8 cellular contexts compared by ENCODE assay signal in the genomic region with DNA sequence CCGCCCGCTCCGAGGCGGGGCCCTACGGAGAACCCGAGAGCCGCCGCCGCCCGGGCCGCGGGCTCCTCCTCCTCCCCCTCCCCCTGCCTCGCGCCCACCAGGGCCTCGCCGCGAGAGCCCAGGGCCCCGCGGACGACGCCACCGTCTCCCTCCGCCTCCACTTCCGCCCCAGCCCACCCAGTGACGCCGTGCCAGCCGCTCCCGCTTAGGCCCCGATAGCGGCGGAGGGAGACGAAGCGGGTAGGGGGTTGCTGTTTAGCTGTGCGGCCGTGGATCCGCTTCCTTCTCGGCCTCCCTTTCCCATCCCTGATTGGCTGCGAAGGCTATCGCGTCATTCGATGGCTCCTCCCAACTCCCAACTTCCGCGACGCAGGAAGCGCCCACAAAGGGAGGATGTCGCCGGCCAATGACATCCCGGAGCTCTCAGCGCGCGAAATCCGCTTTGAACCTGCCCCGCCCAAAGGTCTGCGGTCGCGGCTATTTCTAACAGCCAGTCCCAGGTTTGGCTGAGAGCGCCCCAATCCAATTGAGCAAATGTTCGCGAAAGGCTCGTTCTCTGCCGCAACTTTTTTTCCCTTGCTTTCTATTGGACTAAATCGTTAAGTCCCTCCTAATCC. TPM values are rescaled to one million over a fixed set of nuclear protein-coding genes. Genes with fewer than 3 reads are reported as not detected.
A peak's percentile ranks its signal among the peaks of the same experiment; 100 is the strongest.
DNase-seq lines count a peak whose midpoint lies in the region; ATAC-seq, FAIRE-seq and TF ChIP-seq lines count a peak whose summit lies in the region.

Gene FAM76B (minus strand): TSS at position 277 of the 617 bp plus-strand sequence. CDS start 304 bp downstream, outside the sequence.

- peak; percentile 65 for ATAC-seq in HG02852 (IDR thresholded peaks at IDR 0.05; ENCODE audit: unreplicated experiment)
- peak; percentile 94 to 96 (median 95) for ATAC-seq in heart left ventricle

- H3K4me3 Mint-ChIP-seq in type B pancreatic cell, result peak within 1 kb of the TSS; percentile 100

- peaks cover 33% of the 10 kb centered on the region for H3K4me1 Mint-ChIP-seq in type B pancreatic cell (ENCODE audit: unreplicated experiment)

- H3K36me3 ChIP-seq in adrenal gland (replicated peaks in 1 of 2), result peaks cover 0 to 30% of the 10 kb centered on the region in 2 donors
- H3K36me3 ChIP-seq in heart left ventricle, result peaks cover 0 to 35% (median 29%) of the 10 kb centered on the region in 9 donors

- H3K9me3 ChIP-seq in adrenal gland (replicated peaks in 1 of 3) (no peaks in the 10 kb centered on the region), heart left ventricle (no peaks in the 10 kb centered on the region)

- FAIRE-seq in GM12892 (lab: Jason Lieb, UNC), result peak; percentile 100

- H3K36me3 Mint-ChIP-seq in type B pancreatic cell, result peaks cover 14% of the 10 kb centered on the region

- no peaks in the 10 kb centered on the region for H3K27me3 Mint-ChIP-seq in type B pancreatic cell

- peak; percentile 72 for DNase-seq in GM12892 (ENCODE audit: insufficient read length)
- DNase-seq in NCI-H146 (lab: John Stamatoyannopoulos, UW), result peak; percentile 99
- peak; percentile 96 to 100 (median 96) for DNase-seq in T-helper 1 cell
- DNase-seq in adrenal gland, result peak; percentile 96 to 99 (median 98)
- peak; percentile 97 to 98 (median 98) for DNase-seq in heart left ventricle
- peak; percentile 99 for DNase-seq in pons (ENCODE audit: low spot score)
- peak; percentile 96 for DNase-seq in type B pancreatic cell (ENCODE audit: extremely low spot score, unreplicated experiment)

- H3K4me1 ChIP-seq in adrenal gland (replicated peaks in 1 of 2) (peaks cover 9 to 27% of the 10 kb centered on the region in 2 donors), heart left ventricle (peaks cover 3 to 31% (median 23%) of the 10 kb centered on the region in 12 donors)

- H3K4me3 ChIP-seq in adrenal gland (peak within 1 kb of the TSS; percentile 81 to 95 (median 92)), heart left ventricle (peak within 1 kb of the TSS; percentile 55 to 95 (median 83))

- H3K27me3 ChIP-seq in adrenal gland (no peaks in the 10 kb centered on the region), heart left ventricle (no peaks in the 10 kb centered on the region)

- peak; percentile 75 for TF ChIP-seq POLR2A in GM12892 (IDR thresholded peaks at IDR 0.05; ENCODE audit: low read depth, low read length)
- TF ChIP-seq POLR2A in adrenal gland (IDR thresholded peaks at IDR 0.05), result peak; percentile 87 to 88
- TF ChIP-seq POLR2A in heart left ventricle (IDR thresholded peaks at IDR 0.05), result peak in 1 of 2 donors; percentile 87

- H3K9me3 Mint-ChIP-seq in type B pancreatic cell, result no peaks in the 10 kb centered on the region

- H3K27ac Mint-ChIP-seq in type B pancreatic cell, result peak within 1 kb of the TSS; percentile 100

- H3K27ac ChIP-seq in adrenal gland (peak within 1 kb of the TSS; percentile 95 to 100 (median 99)), heart left ventricle (peak within 1 kb of the TSS; percentile 93 to 99 (median 99))

- WGBS in adrenal gland, 4 donors, result 0 to 1% (median 0%) methylated on average over 10 to 62 of the region's 62 CpGs
- WGBS in heart left ventricle, 4 donors, result 0 to 1% (median 1%) methylated on average over 11 to 62 of the region's 62 CpGs

- TF ChIP-seq CTCF in adrenal gland (IDR thresholded peaks at IDR 0.05), result no peak
- no peak for TF ChIP-seq CTCF in heart left ventricle (IDR thresholded peaks at IDR 0.05)
- no peak for TF ChIP-seq CTCF in type B pancreatic cell (conservative IDR thresholded peaks at IDR 0.05)

- intact Hi-C loops in adrenal gland (cut with DNase I) (no loop called here), heart left ventricle (cut with DNase I) (loop anchor here in 1 of 10 donors (2.0 kb wide), 1 partner anchor 599 kb away; the partner anchor contains the start of gene CCDC82)

RNA-seq across cellular contexts. Expression of gene FAM76B, which starts in this region (rescaled TPM):
- 28.4 TPM for polyA plus RNA-seq in GM12892 (2012; ENCODE audit: missing spikeins)
- total RNA-seq in adrenal gland (10 to 100 TPM in 5 of 8 donors, 1 to 10 TPM in 3; 1.4 to 30.6 (median 19.2) TPM), heart left ventricle (10 to 100 TPM in 3 of 9 donors, 1 to 10 TPM in 6; 4.6 to 13.2 (median 7.2) TPM), type B pancreatic cell (ENCODE audit: low replicate concordance) (17.1 and 30.7 TPM in 2 replicates)
- polyA plus RNA-seq in adrenal gland (10 to 100 TPM; 15.8 to 16.5 (median 16.1) TPM), heart left ventricle (1 to 10 TPM; 4.9 to 5.8 TPM)

Comparison
In these comparisons a context has a peak if more than half of its experiments do, and no peak if none do; other contexts are left out.
1. Peak in every context shown above with its lines: DNase-seq, ATAC-seq, H3K4me3 ChIP-seq and H3K27ac ChIP-seq.